In genomic region chr5:2560435-2560834, GRCh38 we compare ENCODE assay signal across 22 cellular contexts.
A peak's percentile ranks its signal among the peaks of the same experiment; 100 is the strongest.
DNase-seq lines count a peak whose midpoint lies in the region; ATAC-seq and TF ChIP-seq lines count a peak whose summit lies in the region.
"Had no signal": no experiment of that assay in that cellular context is flagged by ENCODE, and none has a peak within 500 bp of the region (broad histone marks: within the 10 kb centered on the region; RNA-seq: fewer than 3 reads in every experiment).

No MANE protein-coding gene starts in this region.

- H3K4me2 ChIP-seq in trophoblast cell (ENCODE audit: low read length) = no peak overlapping the region
- H3K4me2 ChIP-seq: A549; BLaER1 treated with 17β-estradiol and CSF1 and Interleukin-3, amounts not matched to agents 10 nM and 100 nM had no signal

- H4K12ac ChIP-seq in trophoblast cell (ENCODE audit: low read depth, low read length) = no peak overlapping the region

- H3K27ac ChIP-seq in heart right ventricle = no peak overlapping the region
- no peak overlapping the region for H3K27ac ChIP-seq in trophoblast cell (ENCODE audit: low read depth, low read length)
- H3K27ac ChIP-seq: 22Rv1; A549; BLaER1 treated with 17β-estradiol and CSF1 and Interleukin-3, amounts not matched to agents 10 nM and 100 nM; C4-2B had no signal

- TF ChIP-seq CTCF in heart right ventricle (IDR thresholded peaks at IDR 0.05) = no peak

- H3K18ac ChIP-seq in trophoblast cell (ENCODE audit: low read length) = no peak overlapping the region

- H2AK5ac ChIP-seq in trophoblast cell (ENCODE audit: low read length) = no peak overlapping the region

- intact Hi-C loops in cardiac septum (cut with DNase I) (no loop called here), heart right ventricle (cut with DNase I) (no loop called here)

- no peak overlapping the region for H3K9ac ChIP-seq in trophoblast cell (ENCODE audit: low read length)
- H3K9ac ChIP-seq: BLaER1 treated with 17β-estradiol and CSF1 and Interleukin-3, amounts not matched to agents 10 nM and 100 nM had no signal

- H2BK120ac ChIP-seq in trophoblast cell (ENCODE audit: insufficient read depth, low read length, poor library complexity) = no peak overlapping the region

- H3K4ac ChIP-seq in trophoblast cell (ENCODE audit: low read depth, low read length) = no peak overlapping the region

- DNase-seq in cardiac septum (ENCODE audit: low spot score) (peak; percentile 35), heart right ventricle (no peak), islet precursor cell (peak; percentile 22), trophoblast cell (no peak), NCI-H2227 (lab: John Stamatoyannopoulos, UW; ENCODE audit: unreplicated experiment) (no peak), NCI-H446 (lab: John Stamatoyannopoulos, UW) (no peak)
- DNase-seq: AML-193; CD4-positive, alpha-beta T cell; CD8-positive, alpha-beta T cell; COR-L47; DMS 273 treated with DMSO at 0.1 percent for 48 hours; DMS153; DMS53; DMS79; DND-41; EL; GDM1 had no signal

- 85 to 90% methylated on average over 5 of the region's 5 CpGs for WGBS in heart right ventricle, 2 donors
- WGBS in trophoblast cell (ENCODE audit: extremely low coverage, insufficient coverage, insufficient read length) = no CpG with 5 or more reads among the region's 5 CpGs

- no peak overlapping the region for H4K8ac ChIP-seq in trophoblast cell (ENCODE audit: low read depth, low read length)

- H3K79me2 ChIP-seq in trophoblast cell (ENCODE audit: control insufficient read depth, insufficient read depth, low read length, poor library complexity) = no peaks in the 10 kb centered on the region

- H4K91ac ChIP-seq in trophoblast cell (ENCODE audit: low read depth, low read length) = no peak overlapping the region

- no peak overlapping the region for H2BK12ac ChIP-seq in trophoblast cell (ENCODE audit: low read length)

- H3K14ac ChIP-seq in trophoblast cell (ENCODE audit: low read length) = no peak overlapping the region

- no peak overlapping the region for H3K4me3 ChIP-seq in heart right ventricle
- H3K4me3 ChIP-seq in trophoblast cell (ENCODE audit: low read depth, low read length) = peak overlapping the region; percentile 34
- H3K4me3 ChIP-seq: A549; BLaER1 treated with 17β-estradiol and CSF1 and Interleukin-3, amounts not matched to agents 10 nM and 100 nM; GM12878 had no signal

- H3K4me1 ChIP-seq in heart right ventricle (no peaks in the 10 kb centered on the region), trophoblast cell (ENCODE audit: control insufficient read depth in 1 of 2, insufficient read depth in 2 of 2, low read length in 2 of 2) (no peaks in the 10 kb centered on the region)
- H3K4me1 ChIP-seq: A549; BLaER1 treated with 17β-estradiol and CSF1 and Interleukin-3, amounts not matched to agents 10 nM and 100 nM had no signal

- peaks cover 0 to 9% (median 0%) of the 10 kb centered on the region in 7 donors for H3K27me3 ChIP-seq in heart right ventricle
- no peaks in the 10 kb centered on the region for H3K27me3 ChIP-seq in trophoblast cell (ENCODE audit: insufficient read depth, low read length)
- H3K27me3 ChIP-seq: BLaER1 treated with 17β-estradiol and CSF1 and Interleukin-3, amounts not matched to agents 10 nM and 100 nM had no signal

- H3K79me1 ChIP-seq in trophoblast cell (ENCODE audit: low read length) = no peaks in the 10 kb centered on the region

- H3K36me3 ChIP-seq in heart right ventricle = no peaks in the 10 kb centered on the region
- no peaks in the 10 kb centered on the region for H3K36me3 ChIP-seq in trophoblast cell (ENCODE audit: control insufficient read depth in 1 of 2, insufficient read depth in 2 of 2, low read length in 2 of 2)
- H3K36me3 ChIP-seq: BLaER1 treated with 17β-estradiol and CSF1 and Interleukin-3, amounts not matched to agents 10 nM and 100 nM had no signal

- H2AFZ ChIP-seq in trophoblast cell (ENCODE audit: insufficient read depth, low read length, poor library complexity) = no peak overlapping the region

- no peak overlapping the region for H2BK5ac ChIP-seq in trophoblast cell (ENCODE audit: low read depth, low read length, poor library complexity)

- ATAC-seq in heart right ventricle = no peak
- ATAC-seq: A549; CD8-positive, alpha-beta T cell; GM12878 had no signal

- H3K9me3 ChIP-seq in heart right ventricle (peaks cover 0 to 54% (median 0%) of the 10 kb centered on the region in 11 donors), trophoblast cell (ENCODE audit: insufficient read depth, low read depth, low read length) (peaks cover 10% of the 10 kb centered on the region)
- H3K9me3 ChIP-seq: A549 had no signal

- no peak overlapping the region for H3K23ac ChIP-seq in trophoblast cell (ENCODE audit: low read length)

Comparison
In these comparisons a context has a peak if more than half of its experiments do, and no peak if none do; other contexts are left out.
1. DNase-seq: peak in cardiac septum (single experiment) and islet precursor cell (single experiment); none in heart right ventricle (0 of 2), trophoblast cell (0 of 2), NCI-H2227 (single experiment) and NCI-H446 (0 of 2).